Comparison of ENCODE assay signal across 35 cellular contexts in genomic region chr18:45409971-45410370, GRCh38.
"Had no signal": no experiment of that assay in that cellular context is flagged by ENCODE, and none has a peak within 500 bp of the region (broad histone marks: within the 10 kb centered on the region; RNA-seq: fewer than 3 reads in every experiment).

No MANE protein-coding gene starts in this region.

- H3K36me3 ChIP-seq: MG63 had no signal

- H3K4me3 ChIP-seq: MG63 had no signal

- DNase-seq: Karpas-422, Kasumi-1, MG63, MM.1S, MV-4-11, NCI-H1048, NCI-H1092, NCI-H1092 treated with DMSO at 0.1 percent for 48 hours, NCI-H1105, NCI-H1105 treated with DMSO at 0.1 percent for 48 hours, NCI-H1417, NCI-H1417 treated with DMSO at 0.1 percent for 48 hours, NCI-H1436, NCI-H1436 treated with DMSO at 0.1 percent for 48 hours, NCI-H146, NCI-H1694, NCI-H1694 treated with DMSO at 0.1 percent for 48 hours, NCI-H187, NCI-H187 treated with DMSO at 0.1 percent for 48 hours, NCI-H1930, NCI-H2029, NCI-H2029 treated with DMSO at 0.1 percent for 48 hours, NCI-H2081, NCI-H2081 treated with DMSO at 0.1 percent for 48 hours, NCI-H2107, NCI-H2171, NCI-H2171 treated with DMSO at 0.1 percent for 48 hours, NCI-H2227 treated with DMSO at 0.1 percent for 48 hours, NCI-H226, NCI-H345, NCI-H446, NCI-H446 treated with DMSO at 0.1 percent for 48 hours, NCI-H510A, NCI-H510A treated with DMSO at 0.1 percent for 48 hours, NCI-H524 had no signal
